ENCODE assay signal across 1 cellular context in genomic region chr17:9217151-9218067, GRCh38.
TF ChIP-seq lines count a peak whose summit lies in the region.

No MANE protein-coding gene starts in this region.

TF ChIP-seq in HEK293, 187 proteins besides CTCF, POLR2A, EP300 and RAD21 (continued from another document):
- TF ChIP-seq PRDM10 (tag by site-specific recombination; IDR thresholded peaks at IDR 0.05) (0 out of 2 replicates have a peak, but pooled peaks have one; percentile 16), ZNF362 (tag by site-specific recombination; IDR thresholded peaks at IDR 0.05) (peak; percentile 80; the same call in 1 of the 2 replicates), ZNF639 (tag by site-specific recombination; IDR thresholded peaks at IDR 0.05) (no peak), ZNF558 (tag by site-specific recombination; IDR thresholded peaks at IDR 0.05) (peak; percentile 52; the same call in 1 of the 2 replicates)
TF ChIP-seq in HEK293: peak in this region for 8.
